1 cellular context compared by ENCODE assay signal in genomic region chr5:127519527-127519926, GRCh38.
TF ChIP-seq lines count a peak whose summit lies in the region.

No MANE protein-coding gene starts in this region.

TF ChIP-seq in HCT116, 20 proteins besides CTCF, POLR2A, EP300 and RAD21 (continued from another document):
- TF ChIP-seq ZBTB33 (IDR thresholded peaks at IDR 0.05; ENCODE audit: extremely low read depth, insufficient replicate concordance, low read length) (no peak), EZH2 (IDR thresholded peaks at IDR 0.05) (no peak), YY1 (IDR thresholded peaks at IDR 0.05; ENCODE audit: extremely low read depth, insufficient replicate concordance, low read depth, low read length) (no peak)
- TF ChIP-seq, protein P1, sequence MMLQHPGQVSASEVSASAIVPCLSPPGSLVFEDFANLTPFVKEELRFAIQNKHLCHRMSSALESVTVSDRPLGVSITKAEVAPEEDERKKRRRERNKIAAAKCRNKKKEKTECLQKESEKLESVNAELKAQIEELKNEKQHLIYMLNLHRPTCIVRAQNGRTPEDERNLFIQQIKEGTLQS (IDR thresholded peaks at IDR 0.05): no peak
